ENCODE assay signal across 8 cellular contexts in the genomic region with DNA sequence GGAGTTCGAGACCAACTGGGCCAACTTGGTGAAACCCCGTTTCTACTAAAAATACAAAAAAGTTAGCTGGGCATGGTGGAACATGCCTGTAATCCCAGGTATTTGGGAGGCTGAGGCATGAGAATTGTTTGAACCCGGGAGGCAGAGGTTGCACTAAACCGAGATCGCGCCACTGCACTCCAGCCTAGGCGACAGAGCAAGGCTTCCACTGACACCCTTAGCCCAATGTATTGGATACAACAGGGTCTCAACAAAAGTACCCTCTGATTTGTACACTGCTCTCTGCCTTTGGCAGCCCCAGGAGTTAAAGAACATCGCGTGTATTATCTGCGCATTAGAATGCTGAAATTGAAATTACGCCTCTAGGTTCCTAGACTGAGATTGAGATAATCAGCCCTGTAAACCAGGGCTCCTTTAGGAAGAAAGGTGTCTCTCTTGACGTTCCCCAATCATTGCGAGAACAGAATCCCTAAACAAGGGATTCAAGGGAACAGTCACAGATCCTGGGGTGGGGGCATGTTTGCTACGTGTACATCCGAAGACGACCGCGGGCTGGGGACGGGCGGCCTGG. TPM values are rescaled to one million over a fixed set of nuclear protein-coding genes. Genes with fewer than 3 reads are reported as not detected.
A peak's percentile ranks its signal among the peaks of the same experiment; 100 is the strongest.
DNase-seq lines count a peak whose midpoint lies in the region; ATAC-seq, FAIRE-seq and TF ChIP-seq lines count a peak whose summit lies in the region.

No MANE protein-coding gene starts in this region.

- TF ChIP-seq CTCF in mammary epithelial cell (conservative IDR thresholded peaks at IDR 0.05 in 1 of 2, IDR thresholded peaks at IDR 0.05 in 1 of 2; ENCODE audit: extremely low read depth in 1 of 2, insufficient read depth in 1 of 2, low read depth in 1 of 2, low read length in 2 of 2), result no peak

- dilution Hi-C loops in mammary epithelial cell (cut with HindIII; ENCODE audit: low sequenced_read_pairs), result no loop called here

- H3K4me1 ChIP-seq in mammary epithelial cell (ENCODE audit: insufficient read depth, low read length), result peaks cover 13% of the 10 kb centered on the region

- peak overlapping the region; percentile 95 for H2AFZ ChIP-seq in mammary epithelial cell (ENCODE audit: low read depth, low read length)

- 2% methylated on average over 16 of the region's 20 CpGs for WGBS in mammary epithelial cell (ENCODE audit: low coverage, missing lambda C conversion rate)

- H3K9ac ChIP-seq in mammary epithelial cell (ENCODE audit: insufficient read depth, low read length), result peak overlapping the region; percentile 60

- H3K79me2 ChIP-seq in mammary epithelial cell (ENCODE audit: insufficient read depth, low read length), result peaks cover 39% of the 10 kb centered on the region

- peak; percentile 49 for DNase-seq in NCI-H1436 (lab: John Stamatoyannopoulos, UW)
- DNase-seq in NCI-H1436 treated with DMSO at 0.1 percent for 48 hours (lab: John Stamatoyannopoulos, UW), result no peak
- DNase-seq in HT-29 (ENCODE audit: low spot score), result peak; percentile 38
- no peak for DNase-seq in mammary epithelial cell
- peak; percentile 26 for DNase-seq in midbrain (lab: John Stamatoyannopoulos, UW)
- no peak for DNase-seq in GM12891 (ENCODE audit: insufficient read length, low spot score)
- no peak for DNase-seq in islet precursor cell

- no peak for FAIRE-seq in GM12891 (lab: Jason Lieb, UNC)

- no peaks in the 10 kb centered on the region for H3K27me3 ChIP-seq in mammary epithelial cell (ENCODE audit: insufficient read depth, low read length)

- H3K9me3 ChIP-seq in mammary epithelial cell (replicated peaks; ENCODE audit: insufficient read depth, low read length), result no peaks in the 10 kb centered on the region

- H3K4me2 ChIP-seq in mammary epithelial cell (ENCODE audit: insufficient read depth, low read depth, low read length), result peak overlapping the region; percentile 91

- in situ Hi-C loops in mammary epithelial cell (cut with MboI; ENCODE audit: low sequenced_read_pairs in 2 of 2), result no loop called here

- no peak for ATAC-seq in GM18870 (IDR thresholded peaks at IDR 0.05; ENCODE audit: unreplicated experiment)

- H3K4me3 ChIP-seq in mammary epithelial cell (replicated peaks in 1 of 3; ENCODE audit: insufficient read depth in 1 of 3, low read depth in 2 of 3, low read length in 3 of 3), result peak overlapping the region; percentile 65 to 88 (median 65)

- no peak for TF ChIP-seq POLR2A in GM12891 (IDR thresholded peaks at IDR 0.05; ENCODE audit: low read depth, low read length)

- no peaks in the 10 kb centered on the region for H4K20me1 ChIP-seq in mammary epithelial cell (ENCODE audit: insufficient read depth, low read length)

- intact Hi-C loops in mammary epithelial cell (cut with micrococcal nuclease), result loop anchor here (5.0 kb wide), 2 partner anchors 37 to 63 kb away; no protein-coding TSS in a partner anchor

- BruUV-seq in mammary epithelial cell (replicated peaks; lab: Mats Ljungman, UMichigan), result TSS peak; percentile 72

- H3K27ac ChIP-seq in mammary epithelial cell (ENCODE audit: insufficient read depth, low read depth, low read length), result peak overlapping the region; percentile 80

- CTCF ChIA-PET in mammary epithelial cell (lab: Charles Lee; ENCODE audit: low non-redundant PET), result no interaction called here

- H3K36me3 ChIP-seq in mammary epithelial cell (ENCODE audit: insufficient read depth, low read length), result peaks cover 3% of the 10 kb centered on the region

TF ChIP-seq in GM12891, 5 proteins besides CTCF, POLR2A, EP300 and RAD21:
- no peak for TF ChIP-seq PAX5 (IDR thresholded peaks at IDR 0.05; ENCODE audit: insufficient read depth, low read length, severe bottlenecking)
- TF ChIP-seq POLR2AphosphoS5 (IDR thresholded peaks at IDR 0.05; ENCODE audit: low read depth, low read length), result no peak
- no peak for TF ChIP-seq POU2F2 (IDR thresholded peaks at IDR 0.05; ENCODE audit: low read depth, low read length)
- no peak for TF ChIP-seq SPI1 (IDR thresholded peaks at IDR 0.05; ENCODE audit: low read depth, low read length)
- TF ChIP-seq TAF1 (IDR thresholded peaks at IDR 0.05; ENCODE audit: low read depth, low read length), result no peak

RNA-seq across cellular contexts. Expression of gene IPO5, which starts 21.9 kb away (rescaled TPM):
- total RNA-seq in HT-29 (2014; rRNA removed; shearing (Covaris generic)), result 135 and 162 TPM in 2 replicates
- total RNA-seq in mammary epithelial cell, result 100 to 1,000 TPM; 157 to 175 TPM
- 90.0 TPM for polyA plus RNA-seq in mammary epithelial cell
- 201 TPM for polyA minus RNA-seq in mammary epithelial cell
- polyA plus RNA-seq in GM12891 (2012; ENCODE audit: low read depth, missing spikeins), result 87.7 TPM

Comparison
In these comparisons a context has a peak if more than half of its experiments do, and no peak if none do; other contexts are left out.
1. DNase-seq: peak in NCI-H1436 (single experiment), HT-29 (single experiment) and midbrain (single experiment); none in NCI-H1436 treated with DMSO at 0.1 percent for 48 hours (single experiment), mammary epithelial cell (single experiment), GM12891 (single experiment) and islet precursor cell (single experiment).